23 cellular contexts compared by ENCODE assay signal in the genomic region with DNA sequence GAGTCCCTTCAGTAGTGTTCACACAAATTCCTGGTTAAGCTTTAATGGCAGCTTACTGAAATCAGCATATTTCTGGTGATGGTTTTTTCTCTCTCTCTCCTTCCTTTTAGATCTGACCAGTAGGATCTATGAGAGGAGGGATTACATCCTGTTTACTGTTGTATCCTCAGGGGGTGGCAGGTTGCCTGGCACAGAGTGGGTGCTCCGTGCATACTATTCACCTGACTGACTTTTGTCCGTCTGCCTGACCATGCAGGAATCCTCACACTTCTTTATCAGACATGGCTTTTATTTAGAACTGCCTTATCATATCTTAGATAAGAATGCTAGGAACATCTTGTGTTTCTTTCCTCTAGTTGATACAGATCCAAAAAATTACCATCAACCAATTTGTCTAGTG. TPM values are rescaled to one million over a fixed set of nuclear protein-coding genes. Genes with fewer than 3 reads are reported as not detected.
DNase-seq lines count a peak whose midpoint lies in the region; ATAC-seq and TF ChIP-seq lines count a peak whose summit lies in the region.
"Had no signal": no experiment of that assay in that cellular context is flagged by ENCODE, and none has a peak within 500 bp of the region (broad histone marks: within the 10 kb centered on the region; RNA-seq: fewer than 3 reads in every experiment).

No MANE protein-coding gene starts in this region.

- CTCF ChIA-PET in activated CD4-positive, alpha-beta T cell treated with anti-CD3 and anti-CD28 coated beads for 36 hours (lab: Charles Lee), result interaction anchor here (0.5 to 1.4 kb wide), 4 partner anchors 9 to 42 kb away, joined by 3 to 8 read pairs (median 4); no protein-coding TSS in a partner anchor

- POLR2A ChIA-PET in activated CD4-positive, alpha-beta T cell treated with anti-CD3 and anti-CD28 coated beads for 36 hours (lab: Charles Lee), result no interaction called here
- POLR2A ChIA-PET in naive thymus-derived CD8-positive, alpha-beta T cell (lab: Charles Lee), result interaction anchor here (1.1 to 3.2 kb wide), 4 partner anchors 27 to 57 kb away, joined by 3 to 9 read pairs (median 8); partner anchors contain the start of gene MCUB

- no peak for ATAC-seq in activated CD4-positive, alpha-beta T cell treated with anti-CD3 and anti-CD28 coated beads for 36 hours
- ATAC-seq in activated naive CD8-positive, alpha-beta T cell treated with anti-CD3 and anti-CD28 coated beads, Interleukin-2, amount 50 U/mL, for 24 hours, result no peak
- peak in 1 of 2 donors; percentile 12 for ATAC-seq in naive thymus-derived CD8-positive, alpha-beta T cell
- ATAC-seq in SK-N-SH treated with all-trans-retinoic acid at 6 μM for 48 hours, result no peak
- ATAC-seq: body of pancreas had no signal

- no peaks in the 10 kb centered on the region for H3K27me3 ChIP-seq in H7 (ENCODE audit: control insufficient read depth, insufficient read depth, low read length)
- H3K27me3 ChIP-seq: body of pancreas, suprapubic skin had no signal

- H3K27me3 Mint-ChIP-seq in activated CD4-positive, alpha-beta T cell treated with anti-CD3 and anti-CD28 coated beads for 36 hours, result no peaks in the 10 kb centered on the region
- H3K27me3 Mint-ChIP-seq in activated naive CD8-positive, alpha-beta T cell treated with anti-CD3 and anti-CD28 coated beads, Interleukin-2, amount 50 U/mL, for 24 hours, result no peaks in the 10 kb centered on the region
- H3K27me3 Mint-ChIP-seq in naive thymus-derived CD8-positive, alpha-beta T cell, result no peaks in the 10 kb centered on the region
- H3K27me3 Mint-ChIP-seq in HFFc6 (ENCODE audit: insufficient read depth), result no peaks in the 10 kb centered on the region
- H3K27me3 Mint-ChIP-seq: activated naive CD4-positive, alpha-beta T cell treated with anti-CD3 and anti-CD28 coated beads, Interleukin-2, amount 10 ng/mL, durations not matched to agents 7 days and 5 days had no signal

- H3K4me3 Mint-ChIP-seq in activated CD4-positive, alpha-beta T cell treated with anti-CD3 and anti-CD28 coated beads for 36 hours, result no peak overlapping the region
- no peak overlapping the region for H3K4me3 Mint-ChIP-seq in activated naive CD8-positive, alpha-beta T cell treated with anti-CD3 and anti-CD28 coated beads, Interleukin-2, amount 50 U/mL, for 24 hours
- H3K4me3 Mint-ChIP-seq in naive thymus-derived CD8-positive, alpha-beta T cell, result peak overlapping the region in 9 of 10 donors; percentile 16 to 62 (median 33)
- H3K4me3 Mint-ChIP-seq in HFFc6, result no peak overlapping the region
- H3K4me3 Mint-ChIP-seq: activated naive CD4-positive, alpha-beta T cell treated with anti-CD3 and anti-CD28 coated beads, Interleukin-2, amount 10 ng/mL, durations not matched to agents 7 days and 5 days had no signal

- intact Hi-C loops in activated CD4-positive, alpha-beta T cell treated with anti-CD3 and anti-CD28 coated beads for 36 hours (cut with DNase I, micrococcal nuclease), result loop anchor here (2.0 to 5.0 kb wide), 3 partner anchors 59 to 358 kb away; partner anchors contain the start of gene CASP6 (in 1 of the 2)

- H3K36me3 Mint-ChIP-seq in activated CD4-positive, alpha-beta T cell treated with anti-CD3 and anti-CD28 coated beads for 36 hours (ENCODE audit: low read depth), result peaks cover 29% of the 10 kb centered on the region
- H3K36me3 Mint-ChIP-seq in activated naive CD8-positive, alpha-beta T cell treated with anti-CD3 and anti-CD28 coated beads, Interleukin-2, amount 50 U/mL, for 24 hours (ENCODE audit: low read depth), result peaks cover 11% of the 10 kb centered on the region
- peaks cover 0 to 7% (median 2%) of the 10 kb centered on the region in 3 donors for H3K36me3 Mint-ChIP-seq in naive thymus-derived CD8-positive, alpha-beta T cell
- no peaks in the 10 kb centered on the region for H3K36me3 Mint-ChIP-seq in HFFc6 (ENCODE audit: low read depth)

- no peak overlapping the region for H3K4me3 ChIP-seq in H7 (ENCODE audit: insufficient read depth, low read depth, low read length)
- H3K4me3 ChIP-seq: body of pancreas, suprapubic skin had no signal

- no peak for DNase-seq in activated CD4-positive, alpha-beta T cell treated with anti-CD3 and anti-CD28 coated beads for 36 hours
- DNase-seq in activated CD4-positive, alpha-beta T cell treated with anti-CD3 and anti-CD28 coated beads for 48 hours, result no peak
- DNase-seq in H7 (peak; percentile 10), HFFc6 (no peak)
- DNase-seq in activated naive CD8-positive, alpha-beta T cell treated with anti-CD3 and anti-CD28 coated beads, Interleukin-2, amount 50 U/mL, for 24 hours, result no peak
- no peak for DNase-seq in naive thymus-derived CD8-positive, alpha-beta T cell
- DNase-seq in activated CD4-positive, alpha-beta T cell treated with anti-CD3 and anti-CD28 coated beads, Interleukin-2, amount 50 U/mL, for 1 hour, result no peak
- DNase-seq: 8988T; activated CD8-positive, alpha-beta memory T cell treated with anti-CD3 and anti-CD28 coated beads, Interleukin-2, amount 50 U/mL, for 4 hours; activated naive CD4-positive, alpha-beta T cell treated with anti-CD3 and anti-CD28 coated beads, Interleukin-2, amount 10 ng/mL, durations not matched to agents 7 days and 5 days; BE2C; body of pancreas; cortex of kidney; DMS 273 treated with DMSO at 0.1 percent for 48 hours; GDM1; NCI-H187; NCI-H345; occipital lobe; SHP77; stimulated activated CD4-positive, alpha-beta T cell treated with anti-CD3 and anti-CD28 coated beads, Interleukin-4, amount 100 ng/mL, for 1 hour; T-helper 2 cell had no signal

- peaks cover 5% of the 10 kb centered on the region for H3K9me3 Mint-ChIP-seq in activated CD4-positive, alpha-beta T cell treated with anti-CD3 and anti-CD28 coated beads for 36 hours (ENCODE audit: low read depth)
- no peaks in the 10 kb centered on the region for H3K9me3 Mint-ChIP-seq in activated naive CD8-positive, alpha-beta T cell treated with anti-CD3 and anti-CD28 coated beads, Interleukin-2, amount 50 U/mL, for 24 hours
- peaks cover 0 to 2% (median 0%) of the 10 kb centered on the region in 9 donors for H3K9me3 Mint-ChIP-seq in naive thymus-derived CD8-positive, alpha-beta T cell
- H3K9me3 Mint-ChIP-seq in HFFc6, result no peaks in the 10 kb centered on the region

- no peaks in the 10 kb centered on the region for H3K36me3 ChIP-seq in H7 (replicated peaks; ENCODE audit: control insufficient read depth, insufficient read depth, low read length)
- H3K36me3 ChIP-seq: BE2C, suprapubic skin had no signal

- peak overlapping the region; percentile 86 for H3K27ac Mint-ChIP-seq in activated CD4-positive, alpha-beta T cell treated with anti-CD3 and anti-CD28 coated beads for 36 hours
- H3K27ac Mint-ChIP-seq in activated naive CD8-positive, alpha-beta T cell treated with anti-CD3 and anti-CD28 coated beads, Interleukin-2, amount 50 U/mL, for 24 hours, result peak overlapping the region; percentile 83
- H3K27ac Mint-ChIP-seq in naive thymus-derived CD8-positive, alpha-beta T cell, result peak overlapping the region; percentile 35 to 84 (median 77)
- H3K27ac Mint-ChIP-seq in HFFc6, result no peak overlapping the region
- H3K27ac Mint-ChIP-seq: activated naive CD4-positive, alpha-beta T cell treated with anti-CD3 and anti-CD28 coated beads, Interleukin-2, amount 10 ng/mL, durations not matched to agents 7 days and 5 days had no signal

- peaks cover 76% of the 10 kb centered on the region for H3K4me1 Mint-ChIP-seq in activated CD4-positive, alpha-beta T cell treated with anti-CD3 and anti-CD28 coated beads for 36 hours
- H3K4me1 Mint-ChIP-seq in activated naive CD8-positive, alpha-beta T cell treated with anti-CD3 and anti-CD28 coated beads, Interleukin-2, amount 50 U/mL, for 24 hours, result peaks cover 78% of the 10 kb centered on the region
- peaks cover 31 to 85% (median 81%) of the 10 kb centered on the region in 4 donors for H3K4me1 Mint-ChIP-seq in naive thymus-derived CD8-positive, alpha-beta T cell
- peaks cover 9% of the 10 kb centered on the region for H3K4me1 Mint-ChIP-seq in HFFc6 (ENCODE audit: low read depth)

- no peak for TF ChIP-seq CTCF in HFFc6 (IDR thresholded peaks at IDR 0.05)

TF ChIP-seq in SK-N-SH treated with all-trans-retinoic acid at 6 μM for 48 hours, 23 proteins besides CTCF, POLR2A, EP300 and RAD21:
- TF ChIP-seq ZNF70 (CRISPR knock-in tag; IDR thresholded peaks at IDR 0.05), result no peak
- TF ChIP-seq ZNF565 (CRISPR knock-in tag; conservative IDR thresholded peaks at IDR 0.05; ENCODE audit: low read depth), result no peak

RNA-seq across cellular contexts. Expression of gene MCUB, which starts 29.6 kb away (rescaled TPM):
- 10 to 100 TPM; 58.2 to 80.1 TPM for total RNA-seq in activated CD4-positive, alpha-beta T cell treated with anti-CD3 and anti-CD28 coated beads for 36 hours
- total RNA-seq in H7 (2014; rRNA removed; shearing (Covaris generic)), result 16.9 and 18.1 TPM in 2 replicates
- 100 to 1,000 TPM; 147 to 153 TPM for total RNA-seq in naive thymus-derived CD8-positive, alpha-beta T cell
- polyA plus RNA-seq in naive thymus-derived CD8-positive, alpha-beta T cell, result 100 to 1,000 TPM; 160 to 201 (median 197) TPM
- total RNA-seq in HFFc6 (2021; fragmentation: NEBNext Ultra II Directional; extraction: Animal tissue kit (Norgen Biotek cat#: 25700)), result 10 to 100 TPM; 10.2 to 16.5 (median 15.3) TPM

Comparison
In these comparisons a context has a peak if more than half of its experiments do, and no peak if none do; other contexts are left out.
1. H3K4me3 Mint-ChIP-seq: peak in naive thymus-derived CD8-positive, alpha-beta T cell (9 of 10); none in activated CD4-positive, alpha-beta T cell treated with anti-CD3 and anti-CD28 coated beads for 36 hours (single experiment), activated naive CD8-positive, alpha-beta T cell treated with anti-CD3 and anti-CD28 coated beads, Interleukin-2, amount 50 U/mL, for 24 hours (single experiment) and HFFc6 (single experiment).